In genomic region chr12:121295123-121295745, GRCh38 we compare ENCODE assay signal across 8 cellular contexts. TPM values are rescaled to one million over a fixed set of nuclear protein-coding genes. Genes with fewer than 3 reads are reported as not detected.
DNase-seq lines count a peak whose midpoint lies in the region; ATAC-seq and TF ChIP-seq lines count a peak whose summit lies in the region.

No MANE protein-coding gene starts in this region.

- H3K9me3 Mint-ChIP-seq in mesothelial cell of epicardium, result no peaks in the 10 kb centered on the region

- H3K4me3 Mint-ChIP-seq in mesothelial cell of epicardium, result peak overlapping the region; percentile 85

- H3K4me1 Mint-ChIP-seq in mesothelial cell of epicardium, result peaks cover 11% of the 10 kb centered on the region

- H2AFZ ChIP-seq in mammary epithelial cell (ENCODE audit: low read depth, low read length), result peak overlapping the region; percentile 92

- 34% methylated on average over 7 of the region's 7 CpGs for WGBS in mammary epithelial cell (ENCODE audit: low coverage, missing lambda C conversion rate)

- peaks cover 14% of the 10 kb centered on the region for H3K4me1 ChIP-seq in mammary epithelial cell (ENCODE audit: insufficient read depth, low read length)

- intact Hi-C loops in mammary epithelial cell (cut with micrococcal nuclease), result no loop called here

- CTCF ChIA-PET in mammary epithelial cell (lab: Charles Lee; ENCODE audit: low non-redundant PET), result no interaction called here

- in situ Hi-C loops in mammary epithelial cell (cut with MboI; ENCODE audit: low sequenced_read_pairs in 2 of 2), result no loop called here

- no peaks in the 10 kb centered on the region for H4K20me1 ChIP-seq in mammary epithelial cell (ENCODE audit: insufficient read depth, low read length)

- peaks cover 41% of the 10 kb centered on the region for H3K79me2 ChIP-seq in mammary epithelial cell (ENCODE audit: insufficient read depth, low read length)

- TF ChIP-seq CTCF in GM12873 (IDR thresholded peaks at IDR 0.05; ENCODE audit: insufficient read depth, low read depth, low read length, missing control alignments), result peak; percentile 12
- no peak for TF ChIP-seq CTCF in mammary epithelial cell (conservative IDR thresholded peaks at IDR 0.05 in 1 of 2, IDR thresholded peaks at IDR 0.05 in 1 of 2; ENCODE audit: extremely low read depth in 1 of 2, insufficient read depth in 1 of 2, low read depth in 1 of 2, low read length in 2 of 2)
- no peak for TF ChIP-seq CTCF in mesothelial cell of epicardium (IDR thresholded peaks at IDR 0.05; ENCODE audit: unreplicated experiment)

- H3K27ac Mint-ChIP-seq in mesothelial cell of epicardium, result peak overlapping the region; percentile 59

- H3K27me3 ChIP-seq in mammary epithelial cell (ENCODE audit: insufficient read depth, low read length), result no peaks in the 10 kb centered on the region

- peaks cover 4% of the 10 kb centered on the region for H3K36me3 ChIP-seq in mammary epithelial cell (ENCODE audit: insufficient read depth, low read length)

- BruUV-seq in mammary epithelial cell (replicated peaks; lab: Mats Ljungman, UMichigan), result no TSS peak

- peaks cover 7% of the 10 kb centered on the region for H3K36me3 Mint-ChIP-seq in mesothelial cell of epicardium

- peak overlapping the region; percentile 78 for H3K9ac ChIP-seq in mammary epithelial cell (ENCODE audit: insufficient read depth, low read length)

- DNase-seq in NCI-H82 treated with DMSO at 0.1 percent for 48 hours (lab: John Stamatoyannopoulos, UW; ENCODE audit: unreplicated experiment) (peak; percentile 30), mammary epithelial cell (no peak), mesothelial cell of epicardium (ENCODE audit: low spot score in 2 of 2, unreplicated experiment in 2 of 2) (no peak), pons (ENCODE audit: low spot score) (no peak)
- no peak for DNase-seq in activated CD8-positive, alpha-beta memory T cell treated with anti-CD3 and anti-CD28 coated beads, Interleukin-2, amount 50 U/mL, for 48 hours

- ATAC-seq in HG02970 (IDR thresholded peaks at IDR 0.05; ENCODE audit: low FRiP score, unreplicated experiment) (no peak), HG02981 (IDR thresholded peaks at IDR 0.05; ENCODE audit: unreplicated experiment) (no peak)

- H3K4me3 ChIP-seq in mammary epithelial cell (replicated peaks in 1 of 3; ENCODE audit: insufficient read depth in 1 of 3, low read depth in 2 of 3, low read length in 3 of 3), result peak overlapping the region; percentile 91 to 98 (median 95)

- H3K9me3 ChIP-seq in mammary epithelial cell (replicated peaks; ENCODE audit: insufficient read depth, low read length), result no peaks in the 10 kb centered on the region

- no peaks in the 10 kb centered on the region for H3K27me3 Mint-ChIP-seq in mesothelial cell of epicardium (ENCODE audit: low read depth)

- dilution Hi-C loops in mammary epithelial cell (cut with HindIII; ENCODE audit: low sequenced_read_pairs), result no loop called here

- no peak overlapping the region for H3K27ac ChIP-seq in mammary epithelial cell (ENCODE audit: insufficient read depth, low read depth, low read length)

- peak overlapping the region; percentile 94 for H3K4me2 ChIP-seq in mammary epithelial cell (ENCODE audit: insufficient read depth, low read depth, low read length)

RNA-seq across cellular contexts. Expression of gene CAMKK2, which starts 1.3 kb away (rescaled TPM):
- total RNA-seq in mammary epithelial cell (10 to 100 TPM; 24.8 to 26.0 TPM), mesothelial cell of epicardium (25.9 to 28.1 TPM (median 27.6 TPM) in 3 replicates)
- 25.6 TPM for polyA plus RNA-seq in mammary epithelial cell
- polyA minus RNA-seq in mammary epithelial cell, result 33.6 TPM

RNA-seq across cellular contexts. Expression of gene ANAPC5, which starts 57.0 kb away (rescaled TPM):
- 100 to 1,000 TPM in 1 of 2 donors, 10 to 100 TPM in 1; 85.1 to 118 TPM for total RNA-seq in mammary epithelial cell
- polyA plus RNA-seq in mammary epithelial cell, result 121 TPM
- 136 TPM for polyA minus RNA-seq in mammary epithelial cell
- 114 to 117 TPM (median 114 TPM) in 3 replicates for total RNA-seq in mesothelial cell of epicardium
